In the genomic region with DNA sequence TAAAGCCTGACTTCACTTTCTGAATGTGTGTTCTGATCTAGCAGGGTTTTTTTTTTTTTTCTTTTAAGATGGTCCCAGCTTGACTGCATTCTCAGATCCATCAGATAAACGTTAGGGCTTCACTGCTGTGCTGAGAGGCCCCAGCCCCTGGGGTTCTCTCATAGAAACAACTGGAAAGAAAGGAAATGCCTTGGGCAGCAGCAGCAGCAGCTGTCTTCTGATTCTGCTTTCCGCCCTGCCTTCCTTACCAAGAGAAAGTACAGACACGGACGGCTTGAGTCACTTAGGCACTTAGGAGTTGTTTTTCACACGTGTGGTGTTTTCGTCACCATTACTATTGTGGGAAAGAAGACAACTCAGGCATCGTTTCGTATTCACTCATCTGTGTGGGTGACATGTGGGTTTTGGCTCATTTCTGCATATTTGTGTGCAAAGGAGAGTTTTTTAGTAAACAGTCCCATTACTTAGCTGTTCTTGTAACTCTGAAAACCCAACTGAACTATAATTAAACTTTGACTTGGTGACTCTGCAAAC, we compare ENCODE assay signal across 9 cellular contexts.
A peak's percentile ranks its signal among the peaks of the same experiment; 100 is the strongest.
DNase-seq lines count a peak whose midpoint lies in the region; ATAC-seq and TF ChIP-seq lines count a peak whose summit lies in the region.
"Had no signal": no experiment of that assay in that cellular context is flagged by ENCODE, and none has a peak within 500 bp of the region (broad histone marks: within the 10 kb centered on the region; RNA-seq: fewer than 3 reads in every experiment).

No MANE protein-coding gene starts in this region.

- 47 to 68% methylated on average over 3 to 8 of the region's 8 CpGs for WGBS in endodermal cell (ENCODE audit: insufficient coverage in 1 of 2, insufficient read length in 1 of 2), 2 experiments

- peak overlapping the region; percentile 91 for H3K27ac Mint-ChIP-seq in activated CD4-positive, alpha-beta memory T cell treated with anti-CD3 and anti-CD28 coated beads, Interleukin-2, amount 10 ng/mL, durations not matched to agents 7 days and 5 days
- H3K27ac Mint-ChIP-seq in endodermal cell: peak overlapping the region; percentile 7
- H3K27ac Mint-ChIP-seq in natural killer cell: peak overlapping the region; percentile 96 to 99
- peak overlapping the region; percentile 99 for H3K27ac Mint-ChIP-seq in stimulated activated effector memory CD8-positive, alpha-beta T cell treated with anti-CD3 and anti-CD28 coated beads, Interleukin-12 subunit alpha, Interleukin-12 subunit beta, amount 100 ng/mL, for 72 hours

- no peaks in the 10 kb centered on the region for H3K9me3 ChIP-seq in endodermal cell (ENCODE audit: control insufficient read depth, low read length)
- H3K9me3 ChIP-seq: A549 had no signal

- H3K27me3 ChIP-seq in endodermal cell (ENCODE audit: control insufficient read depth, insufficient read depth, low read length, poor library complexity, severe bottlenecking): no peaks in the 10 kb centered on the region

- peaks cover 4% of the 10 kb centered on the region for H3K27me3 Mint-ChIP-seq in activated CD4-positive, alpha-beta memory T cell treated with anti-CD3 and anti-CD28 coated beads, Interleukin-2, amount 10 ng/mL, durations not matched to agents 7 days and 5 days
- peaks cover 5% of the 10 kb centered on the region for H3K27me3 Mint-ChIP-seq in endodermal cell (ENCODE audit: insufficient read depth)
- H3K27me3 Mint-ChIP-seq in natural killer cell (ENCODE audit: low read depth in 2 of 2): no peaks in the 10 kb centered on the region

- POLR2A ChIA-PET in activated CD4-positive, alpha-beta memory T cell treated with anti-CD3 and anti-CD28 coated beads, Interleukin-2, amount 10 ng/mL, durations not matched to agents 7 days and 5 days (lab: Charles Lee): interaction anchor here (0.7 to 12.0 kb wide), 19 partner anchors 9 to 1222 kb away, joined by 3 to 213 read pairs (median 5); partner anchors contain the start of gene PGM2

- DNase-seq in Right ventricle myocardium inferior (ENCODE audit: missing footprints): no peak
- no peak for DNase-seq in cardiac septum (ENCODE audit: low spot score)
- DNase-seq in activated CD4-positive, alpha-beta memory T cell treated with anti-CD3 and anti-CD28 coated beads, Interleukin-2, amount 10 ng/mL, durations not matched to agents 7 days and 5 days: peak; percentile 83
- peak; percentile 55 for DNase-seq in endodermal cell
- peak; percentile 63 for DNase-seq in natural killer cell
- peak; percentile 55 to 87 for DNase-seq in stimulated activated effector memory CD8-positive, alpha-beta T cell treated with anti-CD3 and anti-CD28 coated beads, Interleukin-12 subunit alpha, Interleukin-12 subunit beta, amount 100 ng/mL, for 72 hours (ENCODE audit: low spot score in 2 of 2)
- DNase-seq in NCI-H82 treated with DMSO at 0.1 percent for 48 hours (lab: John Stamatoyannopoulos, UW; ENCODE audit: unreplicated experiment): no peak

- no peak overlapping the region for H3K9ac ChIP-seq in endodermal cell (ENCODE audit: extremely low read depth, low read length, poor library complexity, severe bottlenecking)

- CTCF ChIA-PET in activated CD4-positive, alpha-beta memory T cell treated with anti-CD3 and anti-CD28 coated beads, Interleukin-2, amount 10 ng/mL, durations not matched to agents 7 days and 5 days (lab: Charles Lee): interaction anchor here (0.7 to 5.9 kb wide), 10 partner anchors 20 to 187 kb away, joined by 3 to 59 read pairs (median 4); no protein-coding TSS in a partner anchor

- H3K4me1 Mint-ChIP-seq in activated CD4-positive, alpha-beta memory T cell treated with anti-CD3 and anti-CD28 coated beads, Interleukin-2, amount 10 ng/mL, durations not matched to agents 7 days and 5 days: peaks cover 78% of the 10 kb centered on the region
- H3K4me1 Mint-ChIP-seq in endodermal cell: peaks cover 37% of the 10 kb centered on the region
- H3K4me1 Mint-ChIP-seq in natural killer cell: peaks cover 65 to 68% of the 10 kb centered on the region in 2 donors
- H3K4me1 Mint-ChIP-seq in stimulated activated effector memory CD8-positive, alpha-beta T cell treated with anti-CD3 and anti-CD28 coated beads, Interleukin-12 subunit alpha, Interleukin-12 subunit beta, amount 100 ng/mL, for 72 hours: peaks cover 74% of the 10 kb centered on the region

- ATAC-seq in Right ventricle myocardium inferior (peak; percentile 80), HG03439 (IDR thresholded peaks at IDR 0.05; ENCODE audit: unreplicated experiment) (peak; percentile 70), natural killer cell (peak; percentile 57 to 82 (median 78))
- ATAC-seq in stimulated activated effector memory CD8-positive, alpha-beta T cell treated with anti-CD3 and anti-CD28 coated beads, Interleukin-12 subunit alpha, Interleukin-12 subunit beta, amount 100 ng/mL, for 72 hours: peak; percentile 72
- ATAC-seq: A549 had no signal

- H3K4me3 ChIP-seq in endodermal cell (ENCODE audit: low read length): no peak overlapping the region
- H3K4me3 ChIP-seq: A549 had no signal

- H3K9me3 Mint-ChIP-seq in activated CD4-positive, alpha-beta memory T cell treated with anti-CD3 and anti-CD28 coated beads, Interleukin-2, amount 10 ng/mL, durations not matched to agents 7 days and 5 days: no peaks in the 10 kb centered on the region
- H3K9me3 Mint-ChIP-seq in endodermal cell (no peaks in the 10 kb centered on the region), natural killer cell (no peaks in the 10 kb centered on the region)
- no peaks in the 10 kb centered on the region for H3K9me3 Mint-ChIP-seq in stimulated activated effector memory CD8-positive, alpha-beta T cell treated with anti-CD3 and anti-CD28 coated beads, Interleukin-12 subunit alpha, Interleukin-12 subunit beta, amount 100 ng/mL, for 72 hours

- peak overlapping the region; percentile 59 for H3K27ac ChIP-seq in endodermal cell (ENCODE audit: low read depth, low read length)

- H3K4me3 Mint-ChIP-seq in activated CD4-positive, alpha-beta memory T cell treated with anti-CD3 and anti-CD28 coated beads, Interleukin-2, amount 10 ng/mL, durations not matched to agents 7 days and 5 days: peak overlapping the region; percentile 54
- H3K4me3 Mint-ChIP-seq in endodermal cell: no peak overlapping the region
- peak overlapping the region; percentile 76 for H3K4me3 Mint-ChIP-seq in natural killer cell
- H3K4me3 Mint-ChIP-seq in stimulated activated effector memory CD8-positive, alpha-beta T cell treated with anti-CD3 and anti-CD28 coated beads, Interleukin-12 subunit alpha, Interleukin-12 subunit beta, amount 100 ng/mL, for 72 hours: peak overlapping the region; percentile 70

- TF ChIP-seq CTCF in endodermal cell (conservative IDR thresholded peaks at IDR 0.05): no peak
- no peak for TF ChIP-seq CTCF in natural killer cell (IDR thresholded peaks at IDR 0.05)

- peaks cover 7% of the 10 kb centered on the region for H3K4me1 ChIP-seq in endodermal cell (ENCODE audit: control insufficient read depth, insufficient read depth, low read length)

- H3K36me3 ChIP-seq in endodermal cell (ENCODE audit: control insufficient read depth, insufficient read depth, low read length): peaks cover 36% of the 10 kb centered on the region

- peaks cover 63% of the 10 kb centered on the region for H3K36me3 Mint-ChIP-seq in activated CD4-positive, alpha-beta memory T cell treated with anti-CD3 and anti-CD28 coated beads, Interleukin-2, amount 10 ng/mL, durations not matched to agents 7 days and 5 days (ENCODE audit: low read depth)
- H3K36me3 Mint-ChIP-seq in endodermal cell (ENCODE audit: low read depth) (peaks cover 30% of the 10 kb centered on the region), natural killer cell (no peaks in the 10 kb centered on the region)
- peaks cover 40% of the 10 kb centered on the region for H3K36me3 Mint-ChIP-seq in stimulated activated effector memory CD8-positive, alpha-beta T cell treated with anti-CD3 and anti-CD28 coated beads, Interleukin-12 subunit alpha, Interleukin-12 subunit beta, amount 100 ng/mL, for 72 hours

- intact Hi-C loops in Right ventricle myocardium inferior (cut with DNase I): no loop called here
- intact Hi-C loops in cardiac septum (cut with DNase I): no loop called here
- intact Hi-C loops in natural killer cell (cut with micrococcal nuclease): loop anchor here (1.0 to 5.0 kb wide), 4 partner anchors 45 to 599 kb away; no protein-coding TSS in a partner anchor

Comparison
In these comparisons a context has a peak if more than half of its experiments do, and no peak if none do; other contexts are left out.
1. DNase-seq: peak in activated CD4-positive, alpha-beta memory T cell treated with anti-CD3 and anti-CD28 coated beads, Interleukin-2, amount 10 ng/mL, durations not matched to agents 7 days and 5 days (single experiment), endodermal cell (single experiment), natural killer cell (single experiment) and stimulated activated effector memory CD8-positive, alpha-beta T cell treated with anti-CD3 and anti-CD28 coated beads, Interleukin-12 subunit alpha, Interleukin-12 subunit beta, amount 100 ng/mL, for 72 hours (2 of 2); none in Right ventricle myocardium inferior (single experiment), cardiac septum (single experiment) and NCI-H82 treated with DMSO at 0.1 percent for 48 hours (single experiment).
2. H3K27ac Mint-ChIP-seq: peak in every context shown above with its lines; median percentile 99 in stimulated activated effector memory CD8-positive, alpha-beta T cell treated with anti-CD3 and anti-CD28 coated beads, Interleukin-12 subunit alpha, Interleukin-12 subunit beta, amount 100 ng/mL, for 72 hours; 98 in natural killer cell; 91 in activated CD4-positive, alpha-beta memory T cell treated with anti-CD3 and anti-CD28 coated beads, Interleukin-2, amount 10 ng/mL, durations not matched to agents 7 days and 5 days; 7 in endodermal cell.
3. Peak in every context shown above with its lines, with median percentiles within 50 percentile points of each other: ATAC-seq.